In the genomic region with DNA sequence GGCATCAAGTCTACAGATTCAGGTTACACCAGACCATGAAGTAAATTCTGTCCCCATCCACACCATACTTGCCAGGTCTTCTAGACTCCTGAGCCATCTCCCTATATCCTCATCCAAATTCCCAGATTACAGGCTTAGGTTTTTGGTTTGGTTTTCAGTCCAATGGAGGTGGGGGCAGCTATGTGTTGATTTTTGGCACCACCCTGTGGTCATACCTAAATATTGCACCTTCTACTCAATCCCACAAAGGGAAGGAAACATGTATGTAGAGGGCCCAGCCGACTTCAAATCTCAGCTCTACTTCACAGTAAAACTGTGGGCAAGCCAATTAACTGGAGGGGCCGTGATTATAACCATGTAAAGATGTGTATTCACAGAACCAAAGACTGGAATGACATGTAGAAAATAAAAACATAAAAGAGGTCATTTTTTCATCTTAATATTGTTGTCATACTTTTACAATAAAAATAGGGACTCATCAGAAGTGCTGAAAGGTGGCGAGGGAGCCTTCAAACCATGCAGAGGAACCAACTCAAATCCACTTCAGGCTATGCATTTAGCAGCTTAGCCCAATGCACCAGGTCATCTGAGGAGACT, we compare ENCODE assay signal across 8 cellular contexts. TPM values are rescaled to one million over a fixed set of nuclear protein-coding genes. Genes with fewer than 3 reads are reported as not detected.
DNase-seq lines count a peak whose midpoint lies in the region; ATAC-seq and TF ChIP-seq lines count a peak whose summit lies in the region.

No MANE protein-coding gene starts in this region.

- ATAC-seq in gastroesophageal sphincter (no peak), HG03280 (IDR thresholded peaks at IDR 0.05; ENCODE audit: unreplicated experiment) (no peak)

- H3K4me2 ChIP-seq in MM.1S (ENCODE audit: low read depth, low read length): no peak overlapping the region

- no peaks in the 10 kb centered on the region for H3K9me3 Mint-ChIP-seq in activated CD4-positive, alpha-beta memory T cell treated with anti-CD3 and anti-CD28 coated beads for 36 hours
- H3K9me3 Mint-ChIP-seq in T-helper 2 cell treated with Interferon-gamma antibody and Interleukin-4, amounts not matched to agents 5 μg/mL and 100 μg/mL, for 36 hours: no peaks in the 10 kb centered on the region

- no peak for TF ChIP-seq EP300 in gastroesophageal sphincter (IDR thresholded peaks at IDR 0.05)

- H3K4me1 ChIP-seq in MM.1S (ENCODE audit: low read length) (no peaks in the 10 kb centered on the region), gastroesophageal sphincter (no peaks in the 10 kb centered on the region)

- no peaks in the 10 kb centered on the region for H3K9me2 ChIP-seq in MM.1S (replicated peaks; ENCODE audit: insufficient read depth, low read length)

- H3K27ac ChIP-seq in MM.1S (ENCODE audit: low read length): no peak overlapping the region
- H3K27ac ChIP-seq in gastroesophageal sphincter: no peak overlapping the region

- no peak overlapping the region for H3K27ac Mint-ChIP-seq in activated CD4-positive, alpha-beta memory T cell treated with anti-CD3 and anti-CD28 coated beads for 36 hours
- no peak overlapping the region for H3K27ac Mint-ChIP-seq in T-helper 2 cell treated with Interferon-gamma antibody and Interleukin-4, amounts not matched to agents 5 μg/mL and 100 μg/mL, for 36 hours

- CTCF ChIA-PET in BJ (lab: Yijun Ruan, JAX): interaction anchor here (0.6 to 5.0 kb wide), 18 partner anchors 8 to 862 kb away, joined by 3 to 43 read pairs (median 4); no protein-coding TSS in a partner anchor
- CTCF ChIA-PET in activated CD4-positive, alpha-beta memory T cell treated with anti-CD3 and anti-CD28 coated beads for 36 hours (lab: Charles Lee): interaction anchor here (0.6 to 4.7 kb wide), 18 partner anchors 10 to 861 kb away, joined by 3 to 45 read pairs (median 4); partner anchors contain the start of gene ERCC6

- 49 to 100% methylated on average over 1 to 3 of the region's 3 CpGs for WGBS in gastroesophageal sphincter (ENCODE audit: low coverage in 1 of 2), 2 donors

- no peak overlapping the region for H3K4me3 Mint-ChIP-seq in activated CD4-positive, alpha-beta memory T cell treated with anti-CD3 and anti-CD28 coated beads for 36 hours
- H3K4me3 Mint-ChIP-seq in T-helper 2 cell treated with Interferon-gamma antibody and Interleukin-4, amounts not matched to agents 5 μg/mL and 100 μg/mL, for 36 hours: no peak overlapping the region

- H3K27me3 Mint-ChIP-seq in activated CD4-positive, alpha-beta memory T cell treated with anti-CD3 and anti-CD28 coated beads for 36 hours: no peaks in the 10 kb centered on the region
- H3K27me3 Mint-ChIP-seq in T-helper 2 cell treated with Interferon-gamma antibody and Interleukin-4, amounts not matched to agents 5 μg/mL and 100 μg/mL, for 36 hours (ENCODE audit: low read depth): no peaks in the 10 kb centered on the region

- H3K27me3 ChIP-seq in BJ (ENCODE audit: control insufficient read depth, insufficient read depth, low read length) (no peaks in the 10 kb centered on the region), MM.1S (replicated peaks; ENCODE audit: insufficient read depth, low read length) (no peaks in the 10 kb centered on the region), gastroesophageal sphincter (no peaks in the 10 kb centered on the region)

- no peaks in the 10 kb centered on the region for H3K79me2 ChIP-seq in MM.1S (ENCODE audit: low read length)

- intact Hi-C loops in activated CD4-positive, alpha-beta memory T cell treated with anti-CD3 and anti-CD28 coated beads for 36 hours (cut with micrococcal nuclease): loop anchor here (1.0 to 5.0 kb wide), 3 partner anchors 112 to 860 kb away; no protein-coding TSS in a partner anchor

- H3K36me3 ChIP-seq in BJ (ENCODE audit: control insufficient read depth, insufficient read depth, low read length) (peaks cover 4% of the 10 kb centered on the region), MM.1S (replicated peaks; ENCODE audit: insufficient read depth, low read length) (no peaks in the 10 kb centered on the region), gastroesophageal sphincter (peaks cover 0 to 74% of the 10 kb centered on the region in 2 donors)

- peaks cover 23% of the 10 kb centered on the region for H3K36me3 Mint-ChIP-seq in activated CD4-positive, alpha-beta memory T cell treated with anti-CD3 and anti-CD28 coated beads for 36 hours
- H3K36me3 Mint-ChIP-seq in T-helper 2 cell treated with Interferon-gamma antibody and Interleukin-4, amounts not matched to agents 5 μg/mL and 100 μg/mL, for 36 hours (ENCODE audit: low read depth): peaks cover 18% of the 10 kb centered on the region

- H2AFZ ChIP-seq in MM.1S (ENCODE audit: low read length): no peak overlapping the region

- no peak overlapping the region for H3K9ac ChIP-seq in MM.1S (ENCODE audit: low read length)

- TF ChIP-seq CTCF in BJ (IDR thresholded peaks at IDR 0.05; ENCODE audit: insufficient read depth, low read depth, low read length) (peak; percentile 68), GM12873 (IDR thresholded peaks at IDR 0.05; ENCODE audit: insufficient read depth, low read depth, low read length, missing control alignments) (peak; percentile 70), MM.1S (IDR thresholded peaks at IDR 0.05; ENCODE audit: low read length) (peak; percentile 71), gastroesophageal sphincter (IDR thresholded peaks at IDR 0.05) (peak; percentile 31 to 66 (median 52))

- H3K9me3 ChIP-seq in MM.1S (replicated peaks; ENCODE audit: insufficient read depth, low read length) (no peaks in the 10 kb centered on the region), gastroesophageal sphincter (no peaks in the 10 kb centered on the region)

- no peaks in the 10 kb centered on the region for H4K20me1 ChIP-seq in MM.1S (ENCODE audit: insufficient read depth, low read length)

- H3K4me3 ChIP-seq in BJ (ENCODE audit: low read depth, low read length) (no peak overlapping the region), MM.1S (ENCODE audit: low read length) (no peak overlapping the region), gastroesophageal sphincter (no peak overlapping the region)

- no peaks in the 10 kb centered on the region for H3K4me1 Mint-ChIP-seq in activated CD4-positive, alpha-beta memory T cell treated with anti-CD3 and anti-CD28 coated beads for 36 hours (ENCODE audit: low read depth)
- peaks cover 2% of the 10 kb centered on the region for H3K4me1 Mint-ChIP-seq in T-helper 2 cell treated with Interferon-gamma antibody and Interleukin-4, amounts not matched to agents 5 μg/mL and 100 μg/mL, for 36 hours (ENCODE audit: low read depth)

- DNase-seq in BJ (ENCODE audit: low read depth) (no peak), MM.1S (no peak), pons (ENCODE audit: low spot score) (peak; percentile 61)
- DNase-seq in activated CD4-positive, alpha-beta memory T cell treated with anti-CD3 and anti-CD28 coated beads for 36 hours: peak; percentile 21
- DNase-seq in T-helper 2 cell treated with Interferon-gamma antibody and Interleukin-4, amounts not matched to agents 5 μg/mL and 100 μg/mL, for 36 hours (ENCODE audit: low spot score): no peak

- H3F3A ChIP-seq in MM.1S (ENCODE audit: insufficient read depth, low read length): no peaks in the 10 kb centered on the region

- TF ChIP-seq POLR2A in gastroesophageal sphincter (IDR thresholded peaks at IDR 0.05): no peak

- POLR2A ChIA-PET in BJ (lab: Charles Lee): no interaction called here
- POLR2A ChIA-PET in activated CD4-positive, alpha-beta memory T cell treated with anti-CD3 and anti-CD28 coated beads for 36 hours (lab: Charles Lee): no interaction called here

RNA-seq across cellular contexts. Expression of gene ERCC6, which starts 19.8 kb away (rescaled TPM):
- polyA plus RNA-seq in BJ (2011; rRNA removed): 22.1 and 26.1 TPM in 2 replicates
- 51.6 and 56.0 TPM in 2 replicates for polyA minus RNA-seq in BJ (2011; rRNA and poly(A)+ RNA removed)
- 10 to 100 TPM; 17.5 to 18.8 TPM for total RNA-seq in activated CD4-positive, alpha-beta memory T cell treated with anti-CD3 and anti-CD28 coated beads for 36 hours
- total RNA-seq in gastroesophageal sphincter: 10 to 100 TPM in 2 of 4 donors, 1 to 10 TPM in 2; 9.6 to 13.5 (median 11.0) TPM

Comparison
In these comparisons a context has a peak if more than half of its experiments do, and no peak if none do; other contexts are left out.
1. DNase-seq: peak in activated CD4-positive, alpha-beta memory T cell treated with anti-CD3 and anti-CD28 coated beads for 36 hours (single experiment) and pons (single experiment); none in BJ (single experiment), MM.1S (single experiment) and T-helper 2 cell treated with Interferon-gamma antibody and Interleukin-4, amounts not matched to agents 5 μg/mL and 100 μg/mL, for 36 hours (single experiment).
2. Peak in every context shown above with its lines, with median percentiles within 50 percentile points of each other: CTCF ChIP-seq.